In the genomic region with DNA sequence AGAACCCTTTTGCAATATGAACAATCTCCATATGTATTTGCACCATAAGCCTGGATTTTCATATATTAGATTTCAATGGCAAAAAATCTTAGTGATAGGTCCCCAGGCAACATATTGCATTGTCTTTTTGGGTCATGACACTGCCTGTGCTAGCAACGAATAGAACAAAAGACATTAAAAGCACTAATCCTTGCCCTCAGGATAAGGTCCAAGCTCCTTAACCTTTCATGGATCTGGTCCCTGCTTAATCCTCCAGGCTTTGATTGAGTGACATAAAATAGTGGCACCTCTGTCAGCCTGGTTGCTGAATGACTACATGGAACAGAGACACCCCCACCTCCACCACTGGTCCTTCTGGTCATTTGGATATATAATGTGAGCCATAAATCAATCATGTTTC, we compare ENCODE assay signal across 30 cellular contexts.
"Had no signal": no experiment of that assay in that cellular context is flagged by ENCODE, and none has a peak within 500 bp of the region (broad histone marks: within the 10 kb centered on the region; RNA-seq: fewer than 3 reads in every experiment).

No MANE protein-coding gene starts in this region.

- ATAC-seq: activated CD4-positive, alpha-beta T cell treated with anti-CD3 and anti-CD28 coated beads for 36 hours; activated CD4-positive, CD25-positive, alpha-beta regulatory T cell treated with anti-CD3 and anti-CD28 coated beads, Interleukin-2, amount 50 U/mL, for 24 hours; activated CD8-positive, alpha-beta T cell treated with anti-CD3 and anti-CD28 coated beads, Interleukin-2, amount 10 ng/mL, durations not matched to agents 7 days and 5 days; activated naive CD4-positive, alpha-beta T cell treated with anti-CD3 and anti-CD28 coated beads, Interleukin-2, amount 50 U/mL, for 72 hours; body of pancreas; WTC11 had no signal

- H3K36me3 ChIP-seq: adrenal gland, breast epithelium, Peyer's patch had no signal

- H3K4me3 ChIP-seq: adrenal gland, body of pancreas, breast epithelium, Peyer's patch had no signal

- DNase-seq: activated CD4-positive, alpha-beta T cell treated with anti-CD3 and anti-CD28 coated beads for 36 hours; activated CD4-positive, alpha-beta T cell treated with anti-CD3 and anti-CD28 coated beads, Interleukin-2, amount 10 ng/mL, durations not matched to agents 7 days and 5 days; activated CD4-positive, alpha-beta T cell treated with anti-CD3 and anti-CD28 coated beads, Interleukin-2, amount 50 U/mL, for 48 hours; activated CD8-positive, alpha-beta T cell treated with anti-CD3 and anti-CD28 coated beads, Interleukin-2, amount 10 ng/mL, durations not matched to agents 7 days and 5 days; activated gamma-delta T cell; activated naive CD4-positive, alpha-beta T cell treated with Interleukin-2 at 50 U/mL for 16 hours; activated T-cell treated with anti-CD3 and anti-CD28 coated beads, Interleukin-2, amount 50 U/mL, for 24 hours; adrenal gland; body of pancreas; NCI-H1105; NCI-H1417 treated with DMSO at 0.1 percent for 48 hours; NCI-H187 treated with DMSO at 0.1 percent for 48 hours; NCI-H2081; NCI-H2171 treated with DMSO at 0.1 percent for 48 hours; NCI-H2227 treated with DMSO at 0.1 percent for 48 hours; NCI-H446; NCI-H510A treated with DMSO at 0.1 percent for 48 hours; NCI-H526 treated with DMSO at 0.1 percent for 48 hours; NCI-H774; Peyer's patch; RPMI8226; SIG-M5; SW 1271; T-helper 1 cell; T-helper 2 cell; T-helper 9 cell had no signal

- H3K9me3 ChIP-seq: adrenal gland, body of pancreas, Peyer's patch had no signal

- H3K27me3 ChIP-seq: adrenal gland, body of pancreas, breast epithelium, Peyer's patch had no signal

- H3K27ac ChIP-seq: adrenal gland, body of pancreas, breast epithelium, Peyer's patch had no signal

- H3K4me1 ChIP-seq: adrenal gland, body of pancreas, breast epithelium, Peyer's patch had no signal
